1 cellular context compared by ENCODE assay signal in the genomic region with DNA sequence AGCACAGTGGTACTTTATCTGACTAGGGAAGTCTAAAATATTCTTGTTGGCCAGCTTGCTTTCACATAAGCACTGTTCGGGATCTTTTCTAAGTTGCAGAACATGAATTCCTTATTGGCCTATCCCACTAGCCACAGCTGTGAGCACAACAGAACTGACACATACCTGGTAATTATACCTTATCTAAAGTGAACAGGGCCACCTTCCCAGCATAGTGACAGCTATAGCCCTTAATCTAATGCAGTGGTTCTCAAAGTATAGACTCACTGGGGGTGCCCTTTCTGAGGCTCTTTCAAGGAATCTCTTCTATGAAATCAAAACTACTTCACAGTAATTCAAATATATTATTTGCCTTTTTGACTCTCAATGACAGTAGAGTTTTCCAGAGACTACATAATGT.
TF ChIP-seq lines count a peak whose summit lies in the region.

No MANE protein-coding gene starts in this region.

TF ChIP-seq in K562, 482 proteins besides CTCF, POLR2A, EP300 and RAD21 (continued from another document):
- no peak for TF ChIP-seq ZNF24 (IDR thresholded peaks at IDR 0.05)
- no peak for TF ChIP-seq MTF1 (CRISPR knock-in tag; IDR thresholded peaks at IDR 0.05; ENCODE audit: borderline replicate concordance)
- TF ChIP-seq CHCHD3 (CRISPR knock-in tag; IDR thresholded peaks at IDR 0.05): no peak
- TF ChIP-seq KLF10 (CRISPR knock-in tag; IDR thresholded peaks at IDR 0.05): no peak
- no peak for TF ChIP-seq NCOA2 (IDR thresholded peaks at IDR 0.05; ENCODE audit: partially characterized antibody in 2 of 2)
- no peak for TF ChIP-seq ZNF444 (CRISPR knock-in tag; IDR thresholded peaks at IDR 0.05)
- TF ChIP-seq, protein P1, sequence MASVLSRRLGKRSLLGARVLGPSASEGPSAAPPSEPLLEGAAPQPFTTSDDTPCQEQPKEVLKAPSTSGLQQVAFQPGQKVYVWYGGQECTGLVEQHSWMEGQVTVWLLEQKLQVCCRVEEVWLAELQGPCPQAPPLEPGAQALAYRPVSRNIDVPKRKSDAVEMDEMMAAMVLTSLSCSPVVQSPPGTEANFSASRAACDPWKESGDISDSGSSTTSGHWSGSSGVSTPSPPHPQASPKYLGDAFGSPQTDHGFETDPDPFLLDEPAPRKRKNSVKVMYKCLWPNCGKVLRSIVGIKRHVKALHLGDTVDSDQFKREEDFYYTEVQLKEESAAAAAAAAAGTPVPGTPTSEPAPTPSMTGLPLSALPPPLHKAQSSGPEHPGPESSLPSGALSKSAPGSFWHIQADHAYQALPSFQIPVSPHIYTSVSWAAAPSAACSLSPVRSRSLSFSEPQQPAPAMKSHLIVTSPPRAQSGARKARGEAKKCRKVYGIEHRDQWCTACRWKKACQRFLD (CRISPR knock-in tag; IDR thresholded peaks at IDR 0.05): no peak
- no peak for TF ChIP-seq PHF8 (IDR thresholded peaks at IDR 0.05; ENCODE audit: borderline replicate concordance, low read length)
- no peak for TF ChIP-seq RUNX1 (IDR thresholded peaks at IDR 0.05; ENCODE audit: low read depth)
